ENCODE assay signal across 13 cellular contexts in genomic region chr1:26016258-26016943, GRCh38. TPM values are rescaled to one million over a fixed set of nuclear protein-coding genes. Genes with fewer than 3 reads are reported as not detected.
DNase-seq lines count a peak whose midpoint lies in the region; ATAC-seq, FAIRE-seq and TF ChIP-seq lines count a peak whose summit lies in the region.
"Had no signal": no experiment of that assay in that cellular context is flagged by ENCODE, and none has a peak within 500 bp of the region (broad histone marks: within the 10 kb centered on the region; RNA-seq: fewer than 3 reads in every experiment).

No MANE protein-coding gene starts in this region.

- ATAC-seq in CD4-positive, CD25-positive, alpha-beta regulatory T cell (ENCODE audit: low read depth in 2 of 2), result no peak
- no peak for ATAC-seq in WTC11
- ATAC-seq in left colon, result no peak
- no peak for ATAC-seq in GM21786 (IDR thresholded peaks at IDR 0.05; ENCODE audit: unreplicated experiment)
- ATAC-seq: pancreas had no signal

- DNase-seq in CD4-positive, CD25-positive, alpha-beta regulatory T cell, result no peak
- DNase-seq in RCC 7860 (ENCODE audit: low spot score) (peak; percentile 17), kidney tubule cell (ENCODE audit: low spot score) (peak; percentile 28), WTC11 (ENCODE audit: low spot score) (no peak), left colon (no peak)
- no peak for DNase-seq in activated naive CD4-positive, alpha-beta T cell treated with anti-CD3 and anti-CD28 coated beads, Interleukin-2, amount 50 U/mL, for 16 hours
- DNase-seq: adrenal gland; effector memory CD8-positive, alpha-beta T cell; NCI-H2029 treated with DMSO at 0.1 percent for 48 hours; stimulated activated CD4-positive, alpha-beta T cell treated with anti-CD3 and anti-CD28 coated beads, Interleukin-1b, Interleukin-23, amount 100 ng/mL, for 48 hours had no signal

- no peak for TF ChIP-seq CTCF in HEK293 (tag by site-specific recombination; IDR thresholded peaks at IDR 0.05)
- no peak for TF ChIP-seq CTCF in WTC11 (IDR thresholded peaks at IDR 0.05)

- POLR2A ChIA-PET in HEK293 (lab: Yijun Ruan, JAX), result no interaction called here
- POLR2A ChIA-PET in WTC11 (lab: Charles Lee), result no interaction called here

- H3K9me3 Mint-ChIP-seq in CD4-positive, CD25-positive, alpha-beta regulatory T cell, result no peaks in the 10 kb centered on the region
- H3K9me3 Mint-ChIP-seq in WTC11, result no peaks in the 10 kb centered on the region
- H3K9me3 Mint-ChIP-seq: effector memory CD8-positive, alpha-beta T cell had no signal

- no peak for FAIRE-seq in RCC 7860 (lab: Jason Lieb, UNC)
- FAIRE-seq: pancreas had no signal

- CTCF ChIA-PET in HEK293 (lab: Yijun Ruan, JAX) (interaction anchor here (1.0 kb wide), 1 partner anchor 12 kb away, joined by 3 read pairs; no protein-coding TSS in a partner anchor), WTC11 (lab: Charles Lee) (interaction anchor here (0.6 to 2.3 kb wide), 8 partner anchors 12 to 129 kb away, joined by 3 to 11 read pairs (median 6); partner anchors contain the start of genes PAFAH2 and SLC30A2)

- H3K4me1 ChIP-seq in CD4-positive, CD25-positive, alpha-beta regulatory T cell (ENCODE audit: control insufficient read depth, insufficient read depth, low read length, poor library complexity, severe bottlenecking), result no peaks in the 10 kb centered on the region
- H3K4me1 ChIP-seq in HEK293 (ENCODE audit: control insufficient read depth, insufficient read depth, low read length), result no peaks in the 10 kb centered on the region
- H3K4me1 ChIP-seq: pancreas had no signal

- H3K27me3 ChIP-seq in CD4-positive, CD25-positive, alpha-beta regulatory T cell (ENCODE audit: control insufficient read depth, insufficient read depth, low read length), result no peaks in the 10 kb centered on the region
- H3K27me3 ChIP-seq: adrenal gland, pancreas had no signal

- H3K36me3 ChIP-seq in CD4-positive, CD25-positive, alpha-beta regulatory T cell (ENCODE audit: control insufficient read depth, insufficient read depth, low read length), result no peaks in the 10 kb centered on the region
- H3K36me3 ChIP-seq in HEK293 (ENCODE audit: control insufficient read depth in 2 of 2, insufficient read depth in 1 of 2, low read length in 2 of 2), result no peaks in the 10 kb centered on the region
- H3K36me3 ChIP-seq: adrenal gland, pancreas had no signal

- intact Hi-C loops in left colon (cut with DNase I, micrococcal nuclease), result no loop called here

- no peaks in the 10 kb centered on the region for H3K36me3 Mint-ChIP-seq in CD4-positive, CD25-positive, alpha-beta regulatory T cell
- H3K36me3 Mint-ChIP-seq in WTC11, result no peaks in the 10 kb centered on the region

- H3K4me3 Mint-ChIP-seq in CD4-positive, CD25-positive, alpha-beta regulatory T cell, result no peak overlapping the region
- no peak overlapping the region for H3K4me3 Mint-ChIP-seq in WTC11
- H3K4me3 Mint-ChIP-seq: effector memory CD8-positive, alpha-beta T cell had no signal

- no peak overlapping the region for H3K27ac ChIP-seq in CD4-positive, CD25-positive, alpha-beta regulatory T cell (ENCODE audit: insufficient read depth, low read length, poor library complexity, severe bottlenecking)
- H3K27ac ChIP-seq in HEK293 (ENCODE audit: extremely low read depth, low read depth, low read length), result no peak overlapping the region
- H3K27ac ChIP-seq: pancreas had no signal

- no peaks in the 10 kb centered on the region for H3K9me3 ChIP-seq in CD4-positive, CD25-positive, alpha-beta regulatory T cell (ENCODE audit: control insufficient read depth in 2 of 2, low read length in 2 of 2)
- no peaks in the 10 kb centered on the region for H3K9me3 ChIP-seq in HEK293 (ENCODE audit: control insufficient read depth, insufficient read depth, low read depth, low read length)
- H3K9me3 ChIP-seq: adrenal gland, pancreas had no signal

- peaks cover 13% of the 10 kb centered on the region for H3K27me3 Mint-ChIP-seq in CD4-positive, CD25-positive, alpha-beta regulatory T cell
- no peaks in the 10 kb centered on the region; the same call in 1 of the 2 replicates for H3K27me3 Mint-ChIP-seq in WTC11 (ENCODE audit: low read depth)

- peak overlapping the region in 2 of 3 donors; percentile 39 to 68 for H3K27ac Mint-ChIP-seq in CD4-positive, CD25-positive, alpha-beta regulatory T cell
- H3K27ac Mint-ChIP-seq in WTC11, result no peak overlapping the region
- H3K27ac Mint-ChIP-seq: effector memory CD8-positive, alpha-beta T cell had no signal

- H3K4me1 Mint-ChIP-seq in CD4-positive, CD25-positive, alpha-beta regulatory T cell, result peaks cover 0 to 5% (median 1%) of the 10 kb centered on the region in 4 donors
- peaks cover 25% of the 10 kb centered on the region for H3K4me1 Mint-ChIP-seq in WTC11

- no peak overlapping the region for H3K4me3 ChIP-seq in CD4-positive, CD25-positive, alpha-beta regulatory T cell (ENCODE audit: low read depth, low read length)
- no peak overlapping the region for H3K4me3 ChIP-seq in HEK293 (ENCODE audit: low read depth, low read length)
- H3K4me3 ChIP-seq: adrenal gland, pancreas had no signal

TF ChIP-seq in HEK293, 187 proteins besides CTCF, POLR2A, EP300 and RAD21:
- TF ChIP-seq ZNF830 (tag by site-specific recombination; IDR thresholded peaks at IDR 0.05; ENCODE audit: low read depth), result no peak
- TF ChIP-seq GLIS1 (tag by site-specific recombination; IDR thresholded peaks at IDR 0.05), result peak; percentile 81

TF ChIP-seq in WTC11, 78 proteins besides CTCF, POLR2A, EP300 and RAD21 (continues in another document):
- no peak for TF ChIP-seq JUN (CRISPR knock-in tag; IDR thresholded peaks at IDR 0.05)
- no peak for TF ChIP-seq SMAD3 (CRISPR knock-in tag; IDR thresholded peaks at IDR 0.05; ENCODE audit: borderline replicate concordance)
- TF ChIP-seq ESRRA (CRISPR knock-in tag; IDR thresholded peaks at IDR 0.05; ENCODE audit: borderline replicate concordance), result no peak
- TF ChIP-seq MXD4 (CRISPR knock-in tag; IDR thresholded peaks at IDR 0.05; ENCODE audit: borderline replicate concordance), result no peak
- no peak for TF ChIP-seq KAT7 (CRISPR knock-in tag; IDR thresholded peaks at IDR 0.05; ENCODE audit: borderline replicate concordance)
- TF ChIP-seq IRF1 (CRISPR knock-in tag; IDR thresholded peaks at IDR 0.05), result no peak
- TF ChIP-seq PRDM15 (CRISPR knock-in tag; IDR thresholded peaks at IDR 0.05), result no peak

RNA-seq across cellular contexts. Expression of gene EXTL1, which starts 5.2 kb away (rescaled TPM):
- not detected for total RNA-seq in CD4-positive, CD25-positive, alpha-beta regulatory T cell
- under 1 TPM in 1 of 4 donors, not detected in 3; 0.22 TPM for polyA plus RNA-seq in CD4-positive, CD25-positive, alpha-beta regulatory T cell
- 1.3 to 2.1 TPM (median 1.9 TPM) in 3 replicates for total RNA-seq in WTC11 (2021)
- under 1 TPM in 1 of 2 donors, not detected in 1; 0.11 TPM for total RNA-seq in left colon

RNA-seq across cellular contexts. Expression of gene PAFAH2, which starts 18.5 kb away (rescaled TPM):
- 10.7 TPM for total RNA-seq in CD4-positive, CD25-positive, alpha-beta regulatory T cell
- polyA plus RNA-seq in CD4-positive, CD25-positive, alpha-beta regulatory T cell, result 10 to 100 TPM; 12.4 to 26.3 (median 17.7) TPM
- total RNA-seq in WTC11 (2021), result 9.4 to 11.8 TPM (median 11.5 TPM) in 3 replicates
- total RNA-seq in left colon, result 10 to 100 TPM; 49.2 to 51.9 TPM

RNA-seq across cellular contexts. Expression of gene SLC30A2, which starts 29.5 kb away (rescaled TPM):
- not detected for total RNA-seq in CD4-positive, CD25-positive, alpha-beta regulatory T cell
- polyA plus RNA-seq in CD4-positive, CD25-positive, alpha-beta regulatory T cell, result under 1 TPM in 1 of 4 donors, not detected in 3; 0.07 TPM
- total RNA-seq in WTC11 (2021), result 0.15 to 0.41 TPM (median 0.41 TPM) in 3 replicates
- total RNA-seq in left colon, result under 1 TPM in 1 of 2 donors, not detected in 1; 0.22 TPM

RNA-seq across cellular contexts. Expression of gene TRIM63, which starts 51.0 kb away (rescaled TPM):
- total RNA-seq in CD4-positive, CD25-positive, alpha-beta regulatory T cell, result not detected
- polyA plus RNA-seq in CD4-positive, CD25-positive, alpha-beta regulatory T cell, result not detected
- not detected in 3 replicates for total RNA-seq in WTC11 (2021)
- under 1 TPM; 0.15 to 0.25 TPM for total RNA-seq in left colon

Comparison
In these comparisons a context has a peak if more than half of its experiments do, and no peak if none do; other contexts are left out.
1. DNase-seq: peak in RCC 7860 (single experiment) and kidney tubule cell (single experiment); none in CD4-positive, CD25-positive, alpha-beta regulatory T cell (0 of 3), activated naive CD4-positive, alpha-beta T cell treated with anti-CD3 and anti-CD28 coated beads, Interleukin-2, amount 50 U/mL, for 16 hours (single experiment), WTC11 (single experiment) and left colon (0 of 2).